In genomic region chr10:69506487-69506833, GRCh38 we compare ENCODE assay signal across 17 cellular contexts. TPM values are rescaled to one million over a fixed set of nuclear protein-coding genes. Genes with fewer than 3 reads are reported as not detected.
DNase-seq lines count a peak whose midpoint lies in the region; ATAC-seq, FAIRE-seq and TF ChIP-seq lines count a peak whose summit lies in the region.
"Had no signal": no experiment of that assay in that cellular context is flagged by ENCODE, and none has a peak within 500 bp of the region (broad histone marks: within the 10 kb centered on the region; RNA-seq: fewer than 3 reads in every experiment).

No MANE protein-coding gene starts in this region.

- H3K36me3 Mint-ChIP-seq in nephron progenitor cell (ENCODE audit: low read depth), result no peaks in the 10 kb centered on the region

- DNase-seq in right atrium auricular region (ENCODE audit: low spot score) (peak; percentile 40), Right ventricle myocardium superior (no peak), esophagus squamous epithelium (lab: John Stamatoyannopoulos, UW) (no peak), psoas muscle (no peak), foreskin fibroblast (no peak), urothelium cell line (ENCODE audit: low spot score) (no peak), AML-193 (lab: John Stamatoyannopoulos, UW) (no peak), nephron progenitor cell (no peak)
- DNase-seq: activated CD4-positive, alpha-beta T cell treated with anti-CD3 and anti-CD28 coated beads, Interleukin-2, amount 50 U/mL, for 48 hours; COR-L47; GM23248; mesendoderm; NCI-H1048; NCI-H748 treated with DMSO at 0.1 percent for 48 hours; stimulated activated CD4-positive, alpha-beta T cell treated with anti-CD3 and anti-CD28 coated beads, Interleukin-2, amount 100 ng/mL, for 48 hours had no signal

- peaks cover 8% of the 10 kb centered on the region for H3K4me1 Mint-ChIP-seq in nephron progenitor cell

- H3K4me3 ChIP-seq in right atrium auricular region (no peak overlapping the region), esophagus squamous epithelium (no peak overlapping the region), psoas muscle (no peak overlapping the region), foreskin fibroblast (ENCODE audit: low read depth in 1 of 2, low read length in 2 of 2) (no peak overlapping the region)
- H3K4me3 ChIP-seq: GM23248, Peyer's patch, vagina had no signal

- 100% methylated on average over 1 of the region's 3 CpGs; no CpG with 5 or more reads in 1 of the 2 donors for WGBS in esophagus squamous epithelium, 2 donors
- whole genome bisulfite sequencing in psoas muscle, 3 donors, result 75 to 96% (median 84%) methylated on average over 2 to 3 of the region's 3 CpGs

- peaks cover 0 to 12% of the 10 kb centered on the region in 2 donors for H3K4me1 ChIP-seq in right atrium auricular region
- H3K4me1 ChIP-seq in esophagus squamous epithelium, result peaks cover 0 to 18% (median 9%) of the 10 kb centered on the region in 3 donors
- peaks cover 46% of the 10 kb centered on the region for H3K4me1 ChIP-seq in psoas muscle

- peaks cover 30% of the 10 kb centered on the region for H3K27me3 Mint-ChIP-seq in nephron progenitor cell (ENCODE audit: low read depth, poor library complexity)

- FAIRE-seq in urothelium cell line (lab: Jason Lieb, UNC), result no peak

- no peak for ATAC-seq in Right ventricle myocardium superior (ENCODE audit: poor library complexity)
- no peak for ATAC-seq in psoas muscle

- no peak for TF ChIP-seq POLR2A in esophagus squamous epithelium (IDR thresholded peaks at IDR 0.05)

- H3K9me3 Mint-ChIP-seq in nephron progenitor cell, result peaks cover under 1% of the 10 kb centered on the region

- H3K27me3 ChIP-seq in right atrium auricular region, result no peaks in the 10 kb centered on the region
- H3K27me3 ChIP-seq in esophagus squamous epithelium, result no peaks in the 10 kb centered on the region
- H3K27me3 ChIP-seq in psoas muscle (ENCODE audit: insufficient read depth in 3 of 3, low read length in 2 of 3), result no peaks in the 10 kb centered on the region
- H3K27me3 ChIP-seq: Peyer's patch, vagina had no signal

- intact Hi-C loops in Right ventricle myocardium superior (cut with DNase I) (loop anchor here (10.0 kb wide), 1 partner anchor 272 kb away; no protein-coding TSS in a partner anchor), esophagus squamous epithelium (cut with DNase I) (loop anchor here (5.0 kb wide), 2 partner anchors 79 to 94 kb away; no protein-coding TSS in a partner anchor), psoas muscle (cut with DNase I) (loop anchor here (10.0 kb wide), 1 partner anchor 272 kb away; no protein-coding TSS in a partner anchor)

- H3K4me3 Mint-ChIP-seq in nephron progenitor cell, result no peak overlapping the region

- no peaks in the 10 kb centered on the region for H3K36me3 ChIP-seq in right atrium auricular region
- peaks cover 0 to 10% (median 0%) of the 10 kb centered on the region in 3 donors for H3K36me3 ChIP-seq in esophagus squamous epithelium
- H3K36me3 ChIP-seq in psoas muscle (ENCODE audit: insufficient read depth in 1 of 2, low read depth in 1 of 2), result peaks cover 0 to 15% of the 10 kb centered on the region in 2 donors
- H3K36me3 ChIP-seq: vagina had no signal

- TF ChIP-seq CTCF in right atrium auricular region (IDR thresholded peaks at IDR 0.05) (no peak), esophagus squamous epithelium (IDR thresholded peaks at IDR 0.05) (no peak), psoas muscle (IDR thresholded peaks at IDR 0.05) (no peak), foreskin fibroblast (IDR thresholded peaks at IDR 0.05; ENCODE audit: low read depth, low read length) (no peak), nephron progenitor cell (IDR thresholded peaks at IDR 0.05) (no peak)

- H3K9me3 ChIP-seq in right atrium auricular region (no peaks in the 10 kb centered on the region), esophagus squamous epithelium (no peaks in the 10 kb centered on the region), psoas muscle (no peaks in the 10 kb centered on the region)
- H3K9me3 ChIP-seq: Peyer's patch, vagina had no signal

- H3K27ac ChIP-seq in right atrium auricular region (no peak overlapping the region), esophagus squamous epithelium (peak overlapping the region in 3 of 4 donors; percentile 25 to 67 (median 62)), psoas muscle (peak overlapping the region; percentile 67)
- H3K27ac ChIP-seq: GM23248, vagina had no signal

- no peak overlapping the region for H3K27ac Mint-ChIP-seq in nephron progenitor cell

RNA-seq across cellular contexts. Expression of gene TSPAN15, which starts 55.2 kb away (rescaled TPM):
- 1 to 10 TPM; 6.6 to 7.7 TPM for total RNA-seq in right atrium auricular region
- total RNA-seq in Right ventricle myocardium superior, result 9.5 TPM
- total RNA-seq in esophagus squamous epithelium, result 10 to 100 TPM in 3 of 4 donors, 1 to 10 TPM in 1; 3.6 to 24.0 (median 18.5) TPM
- total RNA-seq in psoas muscle, result 10 to 100 TPM in 1 of 4 donors, 1 to 10 TPM in 3; 6.3 to 35.0 (median 8.6) TPM
- polyA plus RNA-seq in psoas muscle, result 10 to 100 TPM; 10.7 to 11.7 (median 11.6) TPM
- total RNA-seq: GM23248 had no signal

Comparison
In these comparisons a context has a peak if more than half of its experiments do, and no peak if none do; other contexts are left out.
1. H3K27ac ChIP-seq: peak in esophagus squamous epithelium (3 of 4) and psoas muscle (single experiment); none in right atrium auricular region (0 of 2).